In genomic region chr3:114362815-114363214, GRCh38 we compare ENCODE assay signal across 7 cellular contexts.
DNase-seq lines count a peak whose midpoint lies in the region; ATAC-seq, FAIRE-seq and TF ChIP-seq lines count a peak whose summit lies in the region.

No MANE protein-coding gene starts in this region.

- TF ChIP-seq CTCF in DOHH2 (IDR thresholded peaks at IDR 0.05; ENCODE audit: low read depth, low read length, poor library complexity, severe bottlenecking) (peak; percentile 57), GM23338 (conservative IDR thresholded peaks at IDR 0.05; ENCODE audit: low read depth in 2 of 2) (peak in 1 of 2 experiments; percentile 63; a peak in 3 of 4 replicates), smooth muscle cell (IDR thresholded peaks at IDR 0.05; ENCODE audit: borderline replicate concordance, insufficient read depth, poor library complexity, severe bottlenecking) (peak; percentile 46)

- H3K9me3 Mint-ChIP-seq in GM23338 = no peaks in the 10 kb centered on the region

- no peaks in the 10 kb centered on the region for H4K20me1 ChIP-seq in DOHH2 (ENCODE audit: control insufficient read depth, insufficient read depth, low read depth, low read length)
- no peaks in the 10 kb centered on the region for H4K20me1 ChIP-seq in GM23338 (replicated peaks; ENCODE audit: insufficient read depth)
- H4K20me1 ChIP-seq in smooth muscle cell (ENCODE audit: low read depth) = no peaks in the 10 kb centered on the region

- ATAC-seq in GM23338 (peak; percentile 39; the same call in 2 of the 3 replicates), GM21717 (IDR thresholded peaks at IDR 0.05; ENCODE audit: unreplicated experiment) (no peak)

- H3K9ac ChIP-seq in smooth muscle cell (ENCODE audit: low read depth) = no peak overlapping the region

- H3K27me3 ChIP-seq in DOHH2 (ENCODE audit: control insufficient read depth, low read length) (no peaks in the 10 kb centered on the region), GM23338 (ENCODE audit: insufficient read depth) (no peaks in the 10 kb centered on the region), smooth muscle cell (ENCODE audit: low read depth) (no peaks in the 10 kb centered on the region)

- H2AFZ ChIP-seq in GM23338 (no peak overlapping the region), smooth muscle cell (ENCODE audit: low read depth) (no peak overlapping the region)

- H3K27me3 Mint-ChIP-seq in GM23338 (ENCODE audit: insufficient read depth, low read depth, poor library complexity) = peaks cover 6% of the 10 kb centered on the region

- DNase-seq in GM23338 (ENCODE audit: low spot score) = peak; percentile 29
- DNase-seq in SKM-1 treated with dmso at 0.1 percent for 144 hours (lab: John Stamatoyannopoulos, UW; ENCODE audit: unreplicated experiment) = peak; percentile 17
- DNase-seq in frontal cortex (ENCODE audit: low spot score in 2 of 2) = peak in 1 of 2 donors; percentile 34
- DNase-seq in smooth muscle cell (lab: John Stamatoyannopoulos, UW; ENCODE audit: unreplicated experiment) = no peak
- DNase-seq in GOT3 (lab: John Stamatoyannopoulos, UW) = no peak

- no peaks in the 10 kb centered on the region for H3K79me2 ChIP-seq in DOHH2 (ENCODE audit: control insufficient read depth, low read length)
- no peaks in the 10 kb centered on the region for H3K79me2 ChIP-seq in GM23338 (replicated peaks; ENCODE audit: insufficient read depth)
- no peaks in the 10 kb centered on the region for H3K79me2 ChIP-seq in smooth muscle cell (ENCODE audit: low read depth)

- H3F3A ChIP-seq in DOHH2 (ENCODE audit: control insufficient read depth, insufficient read depth) = no peaks in the 10 kb centered on the region
- H3F3A ChIP-seq in GM23338 (replicated peaks; ENCODE audit: low read depth) = no peaks in the 10 kb centered on the region
- H3F3A ChIP-seq in smooth muscle cell (ENCODE audit: low read depth) = no peaks in the 10 kb centered on the region

- no peaks in the 10 kb centered on the region for H3K9me3 ChIP-seq in DOHH2 (ENCODE audit: control insufficient read depth, insufficient read depth, low read length)
- H3K9me3 ChIP-seq in smooth muscle cell (replicated peaks; ENCODE audit: low read depth) = no peaks in the 10 kb centered on the region

- H3K4me3 ChIP-seq in DOHH2 (ENCODE audit: low read length) (no peak overlapping the region), GM23338 (no peak overlapping the region), smooth muscle cell (no peak overlapping the region)

- H3K4me3 Mint-ChIP-seq in GM23338 = no peak overlapping the region

- H3K36me3 Mint-ChIP-seq in GM23338 (ENCODE audit: low read depth) = no peaks in the 10 kb centered on the region

- no peak overlapping the region for H3K27ac ChIP-seq in DOHH2 (ENCODE audit: low read depth, low read length)
- H3K27ac ChIP-seq in GM23338 (ENCODE audit: low read depth) = no peak overlapping the region
- peak overlapping the region; percentile 55 for H3K27ac ChIP-seq in smooth muscle cell (ENCODE audit: low read depth)

- H3K4me2 ChIP-seq in DOHH2 (ENCODE audit: low read length) = no peak overlapping the region
- H3K4me2 ChIP-seq in GM23338 = no peak overlapping the region
- H3K4me2 ChIP-seq in smooth muscle cell = no peak overlapping the region

- H3K4me1 Mint-ChIP-seq in GM23338 = peaks cover 22% of the 10 kb centered on the region

- H3K9me2 ChIP-seq in DOHH2 (replicated peaks; ENCODE audit: control insufficient read depth, low read length) (no peaks in the 10 kb centered on the region), GM23338 (ENCODE audit: insufficient read depth) (no peaks in the 10 kb centered on the region)

- H3K4me1 ChIP-seq in DOHH2 (ENCODE audit: control insufficient read depth, low read length) = no peaks in the 10 kb centered on the region
- peaks cover 20% of the 10 kb centered on the region for H3K4me1 ChIP-seq in GM23338 (ENCODE audit: insufficient read depth)
- H3K4me1 ChIP-seq in smooth muscle cell (ENCODE audit: low read depth) = peaks cover 6% of the 10 kb centered on the region

- WGBS in smooth muscle cell (ENCODE audit: low lambda C conversion rate) = 79% methylated on average over 1 of the region's 1 CpG

- no peak overlapping the region for H3K27ac Mint-ChIP-seq in GM23338

- FAIRE-seq in frontal cortex (lab: Jason Lieb, UNC) = peak; percentile 90

- H3K36me3 ChIP-seq in DOHH2 (ENCODE audit: control insufficient read depth, low read length) (no peaks in the 10 kb centered on the region), GM23338 (ENCODE audit: insufficient read depth) (no peaks in the 10 kb centered on the region), smooth muscle cell (ENCODE audit: low read depth) (no peaks in the 10 kb centered on the region)

TF ChIP-seq in GM23338, 12 proteins besides CTCF, POLR2A, EP300 and RAD21 (continues in another document):
- no peak for TF ChIP-seq EZH2phosphoT487 (IDR thresholded peaks at IDR 0.05; ENCODE audit: unreplicated experiment)
- TF ChIP-seq POLR2AphosphoS5 (IDR thresholded peaks at IDR 0.05; ENCODE audit: low read depth) = no peak
- no peak for TF ChIP-seq EZH2 (IDR thresholded peaks at IDR 0.05; ENCODE audit: low read depth, unreplicated experiment)
- no peak for TF ChIP-seq ETS1 (IDR thresholded peaks at IDR 0.05)
- no peak for TF ChIP-seq ZNF331 (CRISPR knock-in tag; IDR thresholded peaks at IDR 0.05; ENCODE audit: low read depth)
- TF ChIP-seq CREB1 (CRISPR knock-in tag; IDR thresholded peaks at IDR 0.05; ENCODE audit: low read depth) = no peak
- no peak for TF ChIP-seq ZNF462 (CRISPR knock-in tag; IDR thresholded peaks at IDR 0.05)

Comparison
In these comparisons a context has a peak if more than half of its experiments do, and no peak if none do; other contexts are left out.
1. DNase-seq: peak in GM23338 (single experiment) and SKM-1 treated with dmso at 0.1 percent for 144 hours (single experiment); none in smooth muscle cell (single experiment) and GOT3 (single experiment).